8 cellular contexts compared by ENCODE assay signal in the genomic region with DNA sequence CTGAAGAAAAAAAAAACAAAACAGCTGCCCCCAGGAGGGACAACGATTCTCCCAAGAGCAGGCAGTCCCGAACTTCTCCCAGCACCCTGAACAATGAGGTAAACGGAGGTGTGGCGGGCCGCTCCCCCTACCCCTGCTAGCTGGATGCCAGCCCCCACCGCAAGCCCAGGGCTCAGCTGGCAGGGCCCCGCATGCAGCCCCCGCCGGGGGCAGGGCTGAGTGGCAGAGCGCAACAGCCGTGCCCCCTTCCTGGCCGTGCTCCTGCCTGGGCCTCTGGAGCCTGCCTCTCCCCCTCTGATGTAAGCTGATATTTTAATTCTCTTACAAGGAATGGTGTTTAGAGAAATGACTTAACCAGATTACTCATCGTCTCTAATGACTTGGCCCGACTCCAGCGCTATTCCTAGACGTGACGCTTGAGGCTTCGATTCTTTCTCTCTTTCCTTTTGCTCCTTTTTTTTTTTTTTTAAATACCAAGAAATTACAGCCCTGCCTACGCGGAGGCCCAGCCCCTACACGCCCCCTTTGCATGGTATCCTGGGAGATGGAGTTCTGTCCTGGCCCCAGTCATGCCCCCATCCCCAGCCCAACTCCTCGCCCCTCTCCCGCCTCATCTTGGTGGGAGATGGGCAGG. TPM values are rescaled to one million over a fixed set of nuclear protein-coding genes. Genes with fewer than 3 reads are reported as not detected.
DNase-seq lines count a peak whose midpoint lies in the region; TF ChIP-seq lines count a peak whose summit lies in the region.

No MANE protein-coding gene starts in this region.

- peak; percentile 52 for TF ChIP-seq POLR2A in GM19099 (IDR thresholded peaks at IDR 0.05; ENCODE audit: extremely low read depth, insufficient read length, low read depth)
- no peak for TF ChIP-seq POLR2A in stomach (IDR thresholded peaks at IDR 0.05)

- H3K27me3 ChIP-seq in ACC112 (ENCODE audit: insufficient read depth, low read length) (no peaks in the 10 kb centered on the region), neuron (ENCODE audit: insufficient read depth, low read length) (peaks cover 28% of the 10 kb centered on the region), stomach (no peaks in the 10 kb centered on the region)

- DNase-seq in M059J (ENCODE audit: low read depth) (peak; percentile 100), SK-MEL-5 (ENCODE audit: low read depth, low spot score) (peak; percentile 88), foreskin melanocyte (peak; percentile 99), stomach (peak; percentile 92)
- DNase-seq in activated naive CD4-positive, alpha-beta T cell treated with anti-CD3 and anti-CD28 coated beads for 36 hours, result peak; percentile 99

- no peaks in the 10 kb centered on the region for H3K27me3 Mint-ChIP-seq in activated naive CD4-positive, alpha-beta T cell treated with anti-CD3 and anti-CD28 coated beads for 36 hours (ENCODE audit: low read depth)

- H3K79me2 ChIP-seq in ACC112 (ENCODE audit: control insufficient read depth, insufficient read depth, low read length, unreplicated experiment), result no peaks in the 10 kb centered on the region

- H2AFZ ChIP-seq in ACC112 (ENCODE audit: low read length, unreplicated experiment), result no peak overlapping the region
- peak overlapping the region; percentile 14 for H2AFZ ChIP-seq in neuron (ENCODE audit: low read depth, low read length)

- 7 to 12% (median 9%) methylated on average over 17 to 23 of the region's 23 CpGs for whole genome bisulfite sequencing in stomach, 5 donors

- CTCF ChIA-PET in activated naive CD4-positive, alpha-beta T cell treated with anti-CD3 and anti-CD28 coated beads for 36 hours (lab: Charles Lee), result interaction anchor here (0.7 to 7.9 kb wide), 4 partner anchors 22 to 411 kb away, joined by 3 to 71 read pairs (median 10); no protein-coding TSS in a partner anchor

- H3K27ac ChIP-seq in ACC112 (ENCODE audit: low read depth, low read length), result no peak overlapping the region
- H3K27ac ChIP-seq in stomach, result peak overlapping the region; percentile 58 to 99 (median 91)

- peaks cover under 1% of the 10 kb centered on the region for H3K36me3 Mint-ChIP-seq in activated naive CD4-positive, alpha-beta T cell treated with anti-CD3 and anti-CD28 coated beads for 36 hours (ENCODE audit: low read depth)

- peak overlapping the region; percentile 99 for H3K27ac Mint-ChIP-seq in activated naive CD4-positive, alpha-beta T cell treated with anti-CD3 and anti-CD28 coated beads for 36 hours

- intact Hi-C loops in activated naive CD4-positive, alpha-beta T cell treated with anti-CD3 and anti-CD28 coated beads for 36 hours (cut with micrococcal nuclease), result loop anchor here (1.0 to 5.0 kb wide), 4 partner anchors 22 to 1130 kb away; partner anchors contain the start of gene ACTR1B
- intact Hi-C loops in stomach (cut with DNase I; ENCODE audit: low total_unique reads), result no loop called here

- in situ Hi-C loops in SK-MEL-5 (cut with HindIII; ENCODE audit: low pct_unique_long_range_greater_than_20kb, low sequenced_read_pairs), result loop anchor here (25.0 kb wide), 1 partner anchor 95 kb away; no protein-coding TSS in a partner anchor

- peaks cover 71% of the 10 kb centered on the region for H3K4me1 Mint-ChIP-seq in activated naive CD4-positive, alpha-beta T cell treated with anti-CD3 and anti-CD28 coated beads for 36 hours (ENCODE audit: low read depth)

- H3K4me3 ChIP-seq in ACC112 (ENCODE audit: low read depth, low read length) (peak overlapping the region; percentile 39), neuron (ENCODE audit: low read length) (peak overlapping the region; percentile 24), stomach (peak overlapping the region; percentile 19 to 35 (median 28))

- H3K9me3 ChIP-seq in neuron (ENCODE audit: low read length) (no peaks in the 10 kb centered on the region), stomach (no peaks in the 10 kb centered on the region)

- TF ChIP-seq CTCF in stomach (IDR thresholded peaks at IDR 0.05), result no peak

- peak overlapping the region; percentile 65 for H3K4me3 Mint-ChIP-seq in activated naive CD4-positive, alpha-beta T cell treated with anti-CD3 and anti-CD28 coated beads for 36 hours

- no peaks in the 10 kb centered on the region for H3K9me3 Mint-ChIP-seq in activated naive CD4-positive, alpha-beta T cell treated with anti-CD3 and anti-CD28 coated beads for 36 hours

- H3K4me1 ChIP-seq in ACC112 (ENCODE audit: control insufficient read depth, insufficient read depth, low read length, unreplicated experiment) (peaks cover 40% of the 10 kb centered on the region), neuron (ENCODE audit: insufficient read depth, low read length) (peaks cover 3% of the 10 kb centered on the region), stomach (peaks cover 54 to 93% (median 67%) of the 10 kb centered on the region in 4 donors)

- TF ChIP-seq EP300 in stomach (IDR thresholded peaks at IDR 0.05), result peak; percentile 30

- H3K36me3 ChIP-seq in ACC112 (ENCODE audit: insufficient read depth, low read length), result no peaks in the 10 kb centered on the region
- no peaks in the 10 kb centered on the region for H3K36me3 ChIP-seq in neuron (ENCODE audit: insufficient read depth, low read length)
- no peaks in the 10 kb centered on the region for H3K36me3 ChIP-seq in stomach

RNA-seq across cellular contexts. Expression of gene ARID5A, which starts 4.6 kb away (rescaled TPM):
- total RNA-seq in M059J (2014; rRNA removed; shearing (Covaris generic)), result 7.0 and 15.1 TPM in 2 replicates
- 3.6 TPM in 2 replicates for total RNA-seq in SK-MEL-5 (2014; rRNA removed; shearing (Covaris generic))
- 8.7 and 9.0 TPM in 2 replicates for polyA plus RNA-seq in SK-MEL-5 (2015; cell fraction: cytosol; rRNA removed)
- 10.8 and 12.1 TPM in 2 replicates for polyA plus RNA-seq in SK-MEL-5 (2015; cell fraction: nucleus; rRNA removed)
- 100 to 1,000 TPM; 349 to 351 TPM for total RNA-seq in activated naive CD4-positive, alpha-beta T cell treated with anti-CD3 and anti-CD28 coated beads for 36 hours
- 10 to 100 TPM in 3 of 5 donors, 1 to 10 TPM in 2; 1.2 to 26.8 (median 13.6) TPM for total RNA-seq in stomach
- 10 to 100 TPM; 12.2 to 17.3 (median 15.7) TPM for polyA plus RNA-seq in stomach

RNA-seq across cellular contexts. Expression of gene NEURL3, which starts 26.8 kb away (rescaled TPM):
- 0.59 and 1.1 TPM in 2 replicates for total RNA-seq in M059J (2014; rRNA removed; shearing (Covaris generic))
- total RNA-seq in SK-MEL-5 (2014; rRNA removed; shearing (Covaris generic)), result not detected in 2 replicates
- not detected in 2 replicates for polyA plus RNA-seq in SK-MEL-5 (2015; cell fraction: cytosol; rRNA removed)
- 0.38 TPM in 1 of 2 replicates, not detected in the other for polyA plus RNA-seq in SK-MEL-5 (2015; cell fraction: nucleus; rRNA removed)
- under 1 TPM; 0.48 to 0.57 TPM for total RNA-seq in activated naive CD4-positive, alpha-beta T cell treated with anti-CD3 and anti-CD28 coated beads for 36 hours
- total RNA-seq in stomach, result 10 to 100 TPM in 1 of 5 donors, not detected in 4; 12.7 TPM
- 1 to 10 TPM in 2 of 3 donors, under 1 TPM in 1; 0.50 to 1.9 (median 1.4) TPM for polyA plus RNA-seq in stomach

Comparison
In these comparisons a context has a peak if more than half of its experiments do, and no peak if none do; other contexts are left out.
1. RNA of gene ARID5A, which starts 4.6 kb away (total RNA-seq): 349 to 351 TPM in activated naive CD4-positive, alpha-beta T cell treated with anti-CD3 and anti-CD28 coated beads for 36 hours; 7.0 to 15.1 TPM in M059J, 1.2 to 26.8 TPM in stomach and 3.6 TPM in SK-MEL-5; every median in the first group is over 10 times any median in the second.
2. Peak in every context shown above with its lines, with median percentiles within 50 percentile points of each other: H3K4me3 ChIP-seq and DNase-seq.